ENCODE assay signal across 25 cellular contexts in the genomic region with DNA sequence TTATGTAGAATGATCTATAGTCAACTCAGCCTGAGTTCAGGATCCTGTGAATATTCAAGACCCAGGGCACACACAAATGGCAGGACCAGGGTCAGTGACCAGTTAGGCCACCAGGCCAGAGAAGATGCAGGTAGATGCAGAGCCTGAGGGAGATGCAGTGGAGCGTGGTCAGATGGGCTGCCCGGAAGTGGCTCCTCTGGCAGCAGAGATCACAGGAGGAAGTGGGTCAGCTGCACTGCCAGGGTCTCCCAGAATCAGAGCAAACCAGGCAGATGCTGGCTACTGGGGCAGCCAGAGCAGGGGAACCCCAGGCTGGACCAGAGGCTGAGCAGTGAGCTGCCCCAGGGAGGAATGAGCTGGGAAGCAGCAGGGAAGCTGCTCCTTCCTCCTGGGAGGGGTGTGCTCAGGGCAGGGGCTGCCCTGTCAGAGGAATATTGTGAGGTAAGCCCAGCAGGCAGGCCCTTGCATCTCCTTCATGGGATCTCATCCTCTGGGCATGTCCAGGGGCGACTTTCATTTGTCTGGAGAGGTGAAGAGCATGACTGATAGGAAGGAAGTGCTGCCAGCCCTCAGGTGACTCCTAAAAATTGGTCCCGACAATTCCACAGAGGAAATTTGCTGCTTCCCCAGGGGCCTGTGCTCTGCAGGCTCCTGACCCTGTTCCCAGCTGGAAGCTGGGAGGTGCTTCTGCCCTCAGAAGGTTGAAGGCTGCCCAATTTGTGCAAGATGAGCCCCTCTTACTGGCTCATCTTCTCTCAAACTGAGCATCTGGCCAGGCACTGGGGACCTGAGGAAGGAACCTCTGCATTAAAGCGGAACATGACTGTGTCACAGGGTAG. TPM values are rescaled to one million over a fixed set of nuclear protein-coding genes. Genes with fewer than 3 reads are reported as not detected.
DNase-seq lines count a peak whose midpoint lies in the region; ATAC-seq, FAIRE-seq and TF ChIP-seq lines count a peak whose summit lies in the region.
"Had no signal": no experiment of that assay in that cellular context is flagged by ENCODE, and none has a peak within 500 bp of the region (broad histone marks: within the 10 kb centered on the region; RNA-seq: fewer than 3 reads in every experiment).

No MANE protein-coding gene starts in this region.

- H3K27me3 ChIP-seq in GM12878 (replicated peaks in 1 of 2; ENCODE audit: control insufficient read depth in 2 of 2, insufficient read depth in 2 of 2, low read length in 1 of 2), result peaks cover 0 to 4% of the 10 kb centered on the region in 2 experiments; a peak in 1 of 4 replicates
- H3K27me3 ChIP-seq in sigmoid colon, result no peaks in the 10 kb centered on the region

- BruUV-seq in GM12878 (replicated peaks; lab: Mats Ljungman, UMichigan) (no TSS peak), Calu3 (replicated peaks; lab: Mats Ljungman, UMichigan) (no TSS peak)

- H3K4me1 Mint-ChIP-seq in natural killer cell treated with Interleukin-12 subunit alpha and Interleukin-12 subunit beta and Interleukin-15 and Interleukin-18, amount 100 ng/mL, for 72 hours (ENCODE audit: low read depth in 2 of 2), result peaks cover 0 to 3% of the 10 kb centered on the region in 2 donors
- H3K4me1 Mint-ChIP-seq in natural killer cell (peaks cover 0 to 4% of the 10 kb centered on the region in 2 donors), Calu3 (ENCODE audit: low read depth, unreplicated experiment) (no peaks in the 10 kb centered on the region)

- H3K27ac Mint-ChIP-seq in natural killer cell treated with Interleukin-12 subunit alpha and Interleukin-12 subunit beta and Interleukin-15 and Interleukin-18, amount 100 ng/mL, for 72 hours, result no peak overlapping the region
- H3K27ac Mint-ChIP-seq in natural killer cell, result no peak overlapping the region
- H3K27ac Mint-ChIP-seq in Calu3 (ENCODE audit: unreplicated experiment), result no peak overlapping the region
- H3K27ac Mint-ChIP-seq: IgD-negative memory B cell had no signal

- H3K4me2 ChIP-seq in GM12878 (ENCODE audit: control insufficient read depth, insufficient read depth), result no peak overlapping the region
- H3K4me2 ChIP-seq: SK-N-SH had no signal

- TF ChIP-seq EP300 in GM12878 (IDR thresholded peaks at IDR 0.05; ENCODE audit: borderline replicate concordance in 1 of 2, control insufficient read depth in 1 of 2, low read depth in 2 of 2, low read length in 2 of 2) (no peak), sigmoid colon (IDR thresholded peaks at IDR 0.05) (no peak)

- TF ChIP-seq POLR2A in GM12878 (IDR thresholded peaks at IDR 0.05; ENCODE audit: low read depth, low read length) (no peak), sigmoid colon (IDR thresholded peaks at IDR 0.05) (no peak)

- intact Hi-C loops in natural killer cell (cut with micrococcal nuclease) (no loop called here), GM12878 (cut with micrococcal nuclease; ENCODE audit: unreplicated experiment) (no loop called here), sigmoid colon (cut with DNase I) (no loop called here), Calu3 (cut with micrococcal nuclease; ENCODE audit: unreplicated experiment) (no loop called here)

- TF ChIP-seq RAD21 in GM12878 (IDR thresholded peaks at IDR 0.05; ENCODE audit: insufficient read depth, low read depth, low read length), result no peak

- H3K79me2 ChIP-seq in GM12878 (ENCODE audit: control insufficient read depth, insufficient read depth, low read length), result no peaks in the 10 kb centered on the region

- no peaks in the 10 kb centered on the region for H3K36me3 Mint-ChIP-seq in natural killer cell treated with Interleukin-12 subunit alpha and Interleukin-12 subunit beta and Interleukin-15 and Interleukin-18, amount 100 ng/mL, for 72 hours
- H3K36me3 Mint-ChIP-seq in natural killer cell (no peaks in the 10 kb centered on the region), Calu3 (ENCODE audit: insufficient read depth, unreplicated experiment) (no peaks in the 10 kb centered on the region)
- H3K36me3 Mint-ChIP-seq: CD4-positive, CD25-positive, alpha-beta regulatory T cell; IgD-negative memory B cell had no signal

- H3K9me3 ChIP-seq in GM12878 (replicated peaks; ENCODE audit: control insufficient read depth, insufficient read depth, low read length) (no peaks in the 10 kb centered on the region; the same call in 2 of the 3 replicates), sigmoid colon (no peaks in the 10 kb centered on the region)
- H3K9me3 ChIP-seq: SK-N-SH had no signal

- CTCF ChIA-PET in GM12878 (lab: Yijun Ruan, JAX), result interaction anchor here (1.2 kb wide), 1 partner anchor 11 kb away, joined by 4 read pairs; no protein-coding TSS in a partner anchor
- CTCF ChIA-PET in Calu3 (lab: Charles Lee), result no interaction called here

- POLR2A ChIA-PET in GM12878 (lab: Charles Lee), result no interaction called here

- RAD21 ChIA-PET in GM12878 (lab: Charles Lee; ENCODE audit: unreplicated experiment), result no interaction called here

- no peaks in the 10 kb centered on the region for H3K9me3 Mint-ChIP-seq in natural killer cell treated with Interleukin-12 subunit alpha and Interleukin-12 subunit beta and Interleukin-15 and Interleukin-18, amount 100 ng/mL, for 72 hours
- H3K9me3 Mint-ChIP-seq in natural killer cell, result no peaks in the 10 kb centered on the region
- H3K9me3 Mint-ChIP-seq in Calu3 (ENCODE audit: low read depth, unreplicated experiment), result peaks cover 2% of the 10 kb centered on the region

- H2AFZ ChIP-seq in GM12878 (ENCODE audit: control insufficient read depth, low read depth, low read length), result no peak overlapping the region

- FAIRE-seq in GM12878 (lab: Jason Lieb, UNC), result no peak
- FAIRE-seq: A204.1, GM12892 had no signal

- in situ Hi-C loops in GM12878 (cut with MboI), result no loop called here

- peaks cover 0 to 4% of the 10 kb centered on the region in 2 donors for H3K27me3 Mint-ChIP-seq in natural killer cell treated with Interleukin-12 subunit alpha and Interleukin-12 subunit beta and Interleukin-15 and Interleukin-18, amount 100 ng/mL, for 72 hours
- H3K27me3 Mint-ChIP-seq in natural killer cell (ENCODE audit: low read depth in 2 of 2) (peaks cover 0 to 7% of the 10 kb centered on the region in 2 donors), Calu3 (ENCODE audit: unreplicated experiment) (peaks cover 99% of the 10 kb centered on the region)

- WGBS in GM12878 (ENCODE audit: insufficient coverage, insufficient replicate concordance, low lambda C conversion rate, missing lambda C conversion rate), result 31% methylated on average over 5 of the region's 5 CpGs
- WGBS in sigmoid colon, 2 donors, result 83 to 92% methylated on average over 5 of the region's 5 CpGs

- no peaks in the 10 kb centered on the region for H3K4me1 ChIP-seq in GM12878 (ENCODE audit: control insufficient read depth, insufficient read depth, low read length)
- H3K4me1 ChIP-seq in sigmoid colon, result peaks cover 0 to 14% (median 12%) of the 10 kb centered on the region in 4 donors
- H3K4me1 ChIP-seq: Caco-2 had no signal

- no peaks in the 10 kb centered on the region; the same call in 1 of the 2 replicates for H4K20me1 ChIP-seq in GM12878 (ENCODE audit: control insufficient read depth, insufficient read depth)

- no peak overlapping the region for H3K4me3 Mint-ChIP-seq in natural killer cell treated with Interleukin-12 subunit alpha and Interleukin-12 subunit beta and Interleukin-15 and Interleukin-18, amount 100 ng/mL, for 72 hours
- no peak overlapping the region for H3K4me3 Mint-ChIP-seq in natural killer cell
- H3K4me3 Mint-ChIP-seq in Calu3 (ENCODE audit: low read depth, unreplicated experiment), result no peak overlapping the region
- H3K4me3 Mint-ChIP-seq: CD4-positive, CD25-positive, alpha-beta regulatory T cell; IgD-negative memory B cell had no signal

- H3K36me3 ChIP-seq in GM12878 (ENCODE audit: control insufficient read depth in 2 of 2, insufficient read depth in 2 of 2, low read length in 1 of 2) (no peaks in the 10 kb centered on the region), sigmoid colon (peaks cover 0 to 8% (median 0%) of the 10 kb centered on the region in 4 donors)

- no peak overlapping the region for H3K9ac ChIP-seq in GM12878 (ENCODE audit: control insufficient read depth, insufficient read depth, low read length)
- H3K9ac ChIP-seq: SK-N-SH had no signal

- TF ChIP-seq CTCF in natural killer cell (IDR thresholded peaks at IDR 0.05) (no peak), GM12878 (IDR thresholded peaks at IDR 0.05 in 2 of 3, conservative IDR thresholded peaks at IDR 0.05 in 1 of 3; ENCODE audit: control insufficient read depth in 2 of 3, extremely low read depth in 1 of 3, insufficient read depth in 1 of 3, low read depth in 3 of 3, low read length in 3 of 3) (no peak), sigmoid colon (IDR thresholded peaks at IDR 0.05) (no peak), Calu3 (IDR thresholded peaks at IDR 0.05; ENCODE audit: unreplicated experiment) (no peak)

- H3K4me3 ChIP-seq in GM12878 (no peak overlapping the region), sigmoid colon (no peak overlapping the region)

- SMC1A ChIA-PET in GM12878 (lab: Charles Lee; ENCODE audit: uncharacterized antibody, unreplicated experiment), result no interaction called here

- H3K27ac ChIP-seq in GM12878 (ENCODE audit: control insufficient read depth, insufficient read depth) (no peak overlapping the region), sigmoid colon (no peak overlapping the region)
- H3K27ac ChIP-seq: RWPE1 had no signal

- peak; percentile 44 for DNase-seq in natural killer cell treated with Interleukin-12 subunit alpha and Interleukin-12 subunit beta and Interleukin-15 and Interleukin-18, amount 100 ng/mL, for 72 hours (ENCODE audit: low spot score)
- no peak for DNase-seq in natural killer cell
- DNase-seq in GM12878 (ENCODE audit: low read depth, low spot score), result no peak
- peak; percentile 47 for DNase-seq in sigmoid colon
- DNase-seq in T1000 (lab: John Stamatoyannopoulos, UW), result no peak
- DNase-seq in Calu3, result no peak
- DNase-seq: Caco-2; CD4-positive, CD25-positive, alpha-beta regulatory T cell; DND-41; GOT3; HCEC 1CT; NCI-H1105; NCI-H146; NCI-H2029; NCI-H226; NCI-H510A treated with DMSO at 0.1 percent for 48 hours; NCI-H748 treated with DMSO at 0.1 percent for 48 hours; SIG-M5; SK-N-SH had no signal

- ATAC-seq in natural killer cell treated with Interleukin-12 subunit alpha and Interleukin-12 subunit beta and Interleukin-15 and Interleukin-18, amount 100 ng/mL, for 72 hours, result no peak
- ATAC-seq in natural killer cell (no peak), GM12878 (peak; percentile 27; the same call in 2 of the 3 replicates), GM19023 (IDR thresholded peaks at IDR 0.05; ENCODE audit: unreplicated experiment) (no peak)

RNA-seq across cellular contexts. Expression of gene STUM, which starts 49.3 kb away (rescaled TPM):
- not detected for total RNA-seq in natural killer cell treated with Interleukin-12 subunit alpha and Interleukin-12 subunit beta and Interleukin-15 and Interleukin-18, amount 100 ng/mL, for 72 hours
- total RNA-seq in natural killer cell, result not detected
- total RNA-seq in GM12878 (2013; cell fraction: nucleolus; rRNA removed), result 1.6 and 1.7 TPM in 2 replicates
- under 0.01 TPM in 1 of 2 replicates, not detected in the other for total RNA-seq in GM12878 (2014; rRNA removed)
- total RNA-seq in GM12878 (2014; rRNA removed; fragmentation: Illumina TruSeq; extraction: Trizol), result not detected in 2 replicates
- 0.10 TPM in 1 of 2 replicates, not detected in the other for total RNA-seq in GM12878 (2021)
- 0.03 TPM for polyA plus RNA-seq in GM12878 (2011; ENCODE audit: low read depth)
- 0.15 and 0.17 TPM in 2 replicates for polyA plus RNA-seq in GM12878 (2011; rRNA removed)
- 0.08 and 0.09 TPM in 2 replicates for polyA plus RNA-seq in GM12878 (2011; cell fraction: cytosol; rRNA removed)
- polyA plus RNA-seq in GM12878 (2011; cell fraction: nucleus; rRNA removed), result 0.53 and 0.94 TPM in 2 replicates
- polyA plus RNA-seq in GM12878 (2012), result 0.04 and 0.24 TPM in 2 replicates
- 0.01 TPM in 1 of 2 replicates, not detected in the other for polyA plus RNA-seq in GM12878 (2014; fragmentation: Illumina TruSeq; extraction: Trizol)
- not detected for polyA plus RNA-seq in GM12878 (2014; fragmentation: Nextera tagmentation; extraction: Ambion mirVana)
- polyA plus RNA-seq in GM12878 (2014; rRNA removed), result 0.03 and 0.09 TPM in 2 replicates
- polyA plus RNA-seq in GM12878 (2016; fragmentation: Nextera tagmentation; extraction: Ambion mirVana), result not detected
- 0.05 and 0.15 TPM in 2 replicates for polyA minus RNA-seq in GM12878 (2011; rRNA and poly(A)+ RNA removed)
- not detected in 2 replicates for polyA minus RNA-seq in GM12878 (2011; cell fraction: cytosol; rRNA and poly(A)+ RNA removed)
- 0.12 and 0.19 TPM in 2 replicates for polyA minus RNA-seq in GM12878 (2011; cell fraction: nucleus; rRNA and poly(A)+ RNA removed)
- total RNA-seq in sigmoid colon, result 10 to 100 TPM in 3 of 4 donors, 1 to 10 TPM in 1; 3.9 to 16.9 (median 13.6) TPM
- 1 to 10 TPM in 1 of 3 donors, under 1 TPM in 2; under 0.01 to 7.2 (median 0.23) TPM for polyA plus RNA-seq in sigmoid colon
- not detected in 2 replicates for total RNA-seq in Calu3 (2022)
- total RNA-seq: CD4-positive, CD25-positive, alpha-beta regulatory T cell; G401 had no signal
- polyA plus RNA-seq: IgD-negative memory B cell, SK-N-SH had no signal

Comparison
In these comparisons a context has a peak if more than half of its experiments do, and no peak if none do; other contexts are left out.
1. DNase-seq: peak in natural killer cell treated with Interleukin-12 subunit alpha and Interleukin-12 subunit beta and Interleukin-15 and Interleukin-18, amount 100 ng/mL, for 72 hours (single experiment) and sigmoid colon (single experiment); none in natural killer cell (single experiment), GM12878 (single experiment), T1000 (single experiment) and Calu3 (single experiment).